10 cellular contexts compared by ENCODE assay signal in genomic region chr20:41245086-41245707, GRCh38.
DNase-seq lines count a peak whose midpoint lies in the region; ATAC-seq lines count a peak whose summit lies in the region.
"Had no signal": no experiment of that assay in that cellular context is flagged by ENCODE, and none has a peak within 500 bp of the region (broad histone marks: within the 10 kb centered on the region; RNA-seq: fewer than 3 reads in every experiment).

No MANE protein-coding gene starts in this region.

- ATAC-seq in left lobe of liver: peak; percentile 47
- ATAC-seq in HG03439 (IDR thresholded peaks at IDR 0.05; ENCODE audit: unreplicated experiment): no peak
- ATAC-seq: A549 had no signal

- H3K4me3 Mint-ChIP-seq in CD8-positive, alpha-beta memory T cell: no peak overlapping the region

- H3K9me3 ChIP-seq in CD8-positive, alpha-beta memory T cell (ENCODE audit: low read length): no peaks in the 10 kb centered on the region
- H3K9me3 ChIP-seq: A549 had no signal

- H3K27ac Mint-ChIP-seq in CD8-positive, alpha-beta memory T cell: no peak overlapping the region

- peak overlapping the region; percentile 98 for H3K27ac ChIP-seq in caudate nucleus (ENCODE audit: low read depth, low read length)
- H3K27ac ChIP-seq in CD8-positive, alpha-beta memory T cell (ENCODE audit: low read depth, low read length): no peak overlapping the region
- H3K27ac ChIP-seq: A549, VCaP had no signal

- no peak overlapping the region for H3K4me3 ChIP-seq in CD8-positive, alpha-beta memory T cell (ENCODE audit: low read length)
- H3K4me3 ChIP-seq: A549 had no signal

- peaks cover 7 to 13% (median 12%) of the 10 kb centered on the region in 3 donors for H3K4me1 Mint-ChIP-seq in CD8-positive, alpha-beta memory T cell

- peak; percentile 36 for DNase-seq in NCI-H1694 (lab: John Stamatoyannopoulos, UW)
- no peak for DNase-seq in NCI-H1694 treated with DMSO at 0.1 percent for 48 hours (lab: John Stamatoyannopoulos, UW)
- DNase-seq in caudate nucleus (lab: John Stamatoyannopoulos, UW): peak in 38 of 61 donors; percentile 12 to 86 (median 52)
- DNase-seq in left lobe of liver (ENCODE audit: low spot score): no peak
- peak; percentile 86 for DNase-seq in superior temporal gyrus (ENCODE audit: extremely low spot score)
- DNase-seq in CD8-positive, alpha-beta memory T cell: no peak
- no peak for DNase-seq in NCI-H2029 (lab: John Stamatoyannopoulos, UW)

- H3K9me3 Mint-ChIP-seq in CD8-positive, alpha-beta memory T cell: no peaks in the 10 kb centered on the region

- H3K27me3 ChIP-seq in CD8-positive, alpha-beta memory T cell (ENCODE audit: insufficient read depth, low read length, poor library complexity, severe bottlenecking): no peaks in the 10 kb centered on the region

- CTCF ChIA-PET in CD8-positive, alpha-beta memory T cell (lab: Charles Lee): interaction anchor here (0.9 kb wide), 1 partner anchor 110 kb away, joined by 5 read pairs; no protein-coding TSS in a partner anchor

- no peaks in the 10 kb centered on the region for H3K36me3 ChIP-seq in CD8-positive, alpha-beta memory T cell (ENCODE audit: insufficient read depth, low read length)

- no peaks in the 10 kb centered on the region for H3K27me3 Mint-ChIP-seq in CD8-positive, alpha-beta memory T cell

- POLR2A ChIA-PET in CD8-positive, alpha-beta memory T cell (lab: Charles Lee): no interaction called here

- H3K36me3 Mint-ChIP-seq in CD8-positive, alpha-beta memory T cell: no peaks in the 10 kb centered on the region

- peaks cover 10% of the 10 kb centered on the region for H3K4me1 ChIP-seq in CD8-positive, alpha-beta memory T cell (ENCODE audit: insufficient read depth, low read length)

Comparison
In these comparisons a context has a peak if more than half of its experiments do, and no peak if none do; other contexts are left out.
1. DNase-seq: peak in NCI-H1694 (single experiment), caudate nucleus (38 of 61) and superior temporal gyrus (single experiment); none in NCI-H1694 treated with DMSO at 0.1 percent for 48 hours (single experiment), left lobe of liver (single experiment), CD8-positive, alpha-beta memory T cell (0 of 5) and NCI-H2029 (single experiment).